In genomic region chr14:89672636-89673279, GRCh38 we compare ENCODE assay signal across 13 cellular contexts.
A peak's percentile ranks its signal among the peaks of the same experiment; 100 is the strongest.
DNase-seq lines count a peak whose midpoint lies in the region; FAIRE-seq and TF ChIP-seq lines count a peak whose summit lies in the region.
"Had no signal": no experiment of that assay in that cellular context is flagged by ENCODE, and none has a peak within 500 bp of the region (broad histone marks: within the 10 kb centered on the region; RNA-seq: fewer than 3 reads in every experiment).

No MANE protein-coding gene starts in this region.

- H4K5ac ChIP-seq in mesendoderm (ENCODE audit: low read length) = no peak overlapping the region

- H3K18ac ChIP-seq in mesendoderm (ENCODE audit: low read length) = no peak overlapping the region

- TF ChIP-seq CTCF in fibroblast of villous mesenchyme (IDR thresholded peaks at IDR 0.05; ENCODE audit: insufficient read depth, low read depth, low read length) = no peak

- H2BK15ac ChIP-seq in mesendoderm (replicated peaks; ENCODE audit: low read depth) = no peak overlapping the region

- no peak overlapping the region for H3K4me2 ChIP-seq in mesendoderm (ENCODE audit: low read length)
- H3K4me2 ChIP-seq: A549 had no signal

- no peak overlapping the region for H2BK5ac ChIP-seq in mesendoderm (ENCODE audit: low read length)

- no peaks in the 10 kb centered on the region for H3K27me3 ChIP-seq in small intestine (ENCODE audit: control insufficient read depth in 2 of 2, insufficient read depth in 2 of 2, low read length in 2 of 2)
- no peaks in the 10 kb centered on the region for H3K27me3 ChIP-seq in mesendoderm (ENCODE audit: insufficient read depth, low read length, poor library complexity)

- H2AK5ac ChIP-seq in mesendoderm (ENCODE audit: low read length) = no peak overlapping the region

- H3K79me1 ChIP-seq in mesendoderm (ENCODE audit: low read length) = no peaks in the 10 kb centered on the region

- H3K4ac ChIP-seq in mesendoderm (ENCODE audit: low read depth, low read length) = no peak overlapping the region

- H3K36me3 ChIP-seq in small intestine (ENCODE audit: control insufficient read depth in 2 of 2, insufficient read depth in 2 of 2, low read length in 2 of 2) = no peaks in the 10 kb centered on the region
- no peaks in the 10 kb centered on the region for H3K36me3 ChIP-seq in mesendoderm (ENCODE audit: control insufficient read depth, insufficient read depth, low read length)

- no peaks in the 10 kb centered on the region for H3K4me1 ChIP-seq in small intestine (ENCODE audit: control insufficient read depth in 2 of 2, insufficient read depth in 1 of 2, low read depth in 1 of 2, low read length in 1 of 2)
- H3K4me1 ChIP-seq in mesendoderm (ENCODE audit: control insufficient read depth, low read depth, low read length) = no peaks in the 10 kb centered on the region
- H3K4me1 ChIP-seq: A549 had no signal

- no peaks in the 10 kb centered on the region for H3K79me2 ChIP-seq in mesendoderm (ENCODE audit: control insufficient read depth, insufficient read depth, low read length)

- H4K8ac ChIP-seq in mesendoderm (ENCODE audit: low read depth, low read length) = no peak overlapping the region

- H3K4me3 ChIP-seq in fibroblast of villous mesenchyme (ENCODE audit: low read depth, low read length) (no peak overlapping the region), small intestine (ENCODE audit: low read depth in 1 of 2, low read length in 2 of 2) (peak overlapping the region in 1 of 2 donors; percentile 49), mesendoderm (ENCODE audit: low read length) (no peak overlapping the region)
- H3K4me3 ChIP-seq: A549, GM12878 had no signal

- no peak overlapping the region for H3K56ac ChIP-seq in mesendoderm (ENCODE audit: low read length)

- H3K27ac ChIP-seq in small intestine (ENCODE audit: low read depth in 1 of 2, low read length in 1 of 2) (peak overlapping the region; percentile 93 to 95), mesendoderm (ENCODE audit: low read depth, low read length) (no peak overlapping the region)
- H3K27ac ChIP-seq: A549 had no signal

- peak; percentile 29 for DNase-seq in NCI-H82 (lab: John Stamatoyannopoulos, UW)
- no peak for DNase-seq in NCI-H82 treated with DMSO at 0.1 percent for 48 hours (lab: John Stamatoyannopoulos, UW; ENCODE audit: unreplicated experiment)
- peak; percentile 26 for DNase-seq in RPMI7951 (ENCODE audit: low read depth)
- DNase-seq in fibroblast of villous mesenchyme (ENCODE audit: low read depth) = peak; percentile 32
- peak; percentile 98 for DNase-seq in small intestine
- DNase-seq in NCI-H1436 (lab: John Stamatoyannopoulos, UW) = no peak
- no peak for DNase-seq in mesendoderm
- no peak for DNase-seq in frontal cortex (ENCODE audit: low spot score in 2 of 2)
- DNase-seq: NCI-H2107 had no signal

- no peaks in the 10 kb centered on the region for H3K9me3 ChIP-seq in small intestine (ENCODE audit: control insufficient read depth, low read depth)
- H3K9me3 ChIP-seq: A549 had no signal

- H3K23ac ChIP-seq in mesendoderm (ENCODE audit: low read length) = no peak overlapping the region

- no peak for FAIRE-seq in small intestine (lab: Jason Lieb, UNC)
- no peak for FAIRE-seq in frontal cortex (lab: Jason Lieb, UNC)
- FAIRE-seq: A549, endothelial cell of umbilical vein, GM12878, TTC549 had no signal

- H2BK120ac ChIP-seq in mesendoderm (ENCODE audit: low read depth, low read length) = no peak overlapping the region

- 10 to 55% (median 40%) methylated on average over 12 of the region's 12 CpGs for WGBS in small intestine, 3 donors
- no CpG with 5 or more reads among the region's 12 CpGs for WGBS in mesendoderm (ENCODE audit: extremely low coverage, insufficient coverage, low lambda C conversion rate)

- no peak overlapping the region for H3K9ac ChIP-seq in mesendoderm (ENCODE audit: low read length)

Comparison
In these comparisons a context has a peak if more than half of its experiments do, and no peak if none do; other contexts are left out.
1. DNase-seq: peak in NCI-H82 (single experiment), RPMI7951 (single experiment), fibroblast of villous mesenchyme (single experiment) and small intestine (single experiment); none in NCI-H82 treated with DMSO at 0.1 percent for 48 hours (single experiment), NCI-H1436 (single experiment), mesendoderm (single experiment) and frontal cortex (0 of 2).